ENCODE assay signal across 23 cellular contexts in genomic region chr1:178684111-178684510, GRCh38. TPM values are rescaled to one million over a fixed set of nuclear protein-coding genes. Genes with fewer than 3 reads are reported as not detected.
A peak's percentile ranks its signal among the peaks of the same experiment; 100 is the strongest.
DNase-seq lines count a peak whose midpoint lies in the region; ATAC-seq, FAIRE-seq and TF ChIP-seq lines count a peak whose summit lies in the region.
"Had no signal": no experiment of that assay in that cellular context is flagged by ENCODE, and none has a peak within 500 bp of the region (broad histone marks: within the 10 kb centered on the region; RNA-seq: fewer than 3 reads in every experiment).

No MANE protein-coding gene starts in this region.

- no peaks in the 10 kb centered on the region for H3K9me2 ChIP-seq in GM23248 (ENCODE audit: insufficient read depth)

- H2AFZ ChIP-seq in GM23248 (no peak overlapping the region), fibroblast of lung (ENCODE audit: low read length) (no peak overlapping the region)

- H3K4me2 ChIP-seq in A549 (peak overlapping the region; percentile 68), GM23248 (ENCODE audit: unreplicated experiment) (peak overlapping the region; percentile 52), fibroblast of lung (ENCODE audit: extremely low read depth, insufficient read depth, low read length) (no peak overlapping the region)

- TF ChIP-seq EP300 in A549 (IDR thresholded peaks at IDR 0.05): no peak

- H3F3A ChIP-seq in GM23248 (ENCODE audit: insufficient read depth): no peaks in the 10 kb centered on the region

- POLR2A ChIA-PET in A549 (lab: Yijun Ruan, JAX): no interaction called here
- POLR2A ChIA-PET in RWPE1 (lab: Yijun Ruan, JAX; ENCODE audit: low non-redundant PET): interaction anchor here (0.6 kb wide), 1 partner anchor 41 kb away, joined by 3 read pairs; the partner anchor contains the start of gene RALGPS2

- DNase-seq in A549 (ENCODE audit: low read depth in 1 of 2, low spot score in 1 of 2) (no peak), GM23248 (no peak), RWPE1 (ENCODE audit: low spot score) (no peak), fibroblast of lung (ENCODE audit: low read depth in 2 of 2) (peak in 1 of 2 donors; percentile 38), CD14-positive monocyte (ENCODE audit: low spot score) (no peak), Right ventricle myocardium superior (no peak), NCI-H526 (lab: John Stamatoyannopoulos, UW) (no peak)
- DNase-seq in stimulated activated CD4-positive, alpha-beta T cell treated with anti-CD3 and anti-CD28 coated beads, Interleukin-15, amount 100 ng/mL, for 24 hours: no peak
- DNase-seq: 8988T; adrenal gland; CD4-positive, alpha-beta memory T cell; cortex of kidney; esophagus squamous epithelium; GF-D8; H7; NCI-H2081; NCI-H82; retina; stimulated activated CD4-positive, alpha-beta T cell treated with anti-CD3 and anti-CD28 coated beads, Interleukin-2, amount 100 ng/mL, for 48 hours; T-helper 9 cell had no signal

- WGBS in A549 (ENCODE audit: missing lambda C conversion rate): 78% methylated on average over 5 of the region's 5 CpGs
- WGBS in GM23248 (ENCODE audit: low coverage in 1 of 2, low lambda C conversion rate in 2 of 2, missing lambda C conversion rate in 2 of 2), 2 experiments: 75 to 76% methylated on average over 5 of the region's 5 CpGs

- H3K27ac Mint-ChIP-seq in CD14-positive monocyte: peak overlapping the region in 1 of 7 donors; percentile 44
- H3K27ac Mint-ChIP-seq: activated T-helper 1 cell treated with anti-CD3 and anti-CD28 coated beads, Interleukin-12 subunit alpha, Interleukin-12 subunit beta, Interleukin-2, Interleukin-4 antibody, amounts not matched to agents 30 ng/mL and 10 ng/mL and 1 ng/mL, durations not matched to agents 14 hours and 24 hours and 36 hours; CD4-positive, alpha-beta memory T cell; natural killer cell treated with Interleukin-12 subunit alpha and Interleukin-12 subunit beta and Interleukin-15 and Interleukin-18, amount 100 ng/mL, for 72 hours had no signal

- H3K4me1 ChIP-seq in A549: peaks cover 44% of the 10 kb centered on the region
- peaks cover 50% of the 10 kb centered on the region for H3K4me1 ChIP-seq in GM23248 (ENCODE audit: insufficient read depth)
- H3K4me1 ChIP-seq in fibroblast of lung (ENCODE audit: control insufficient read depth, extremely low read depth, insufficient read depth, low read length): peaks cover 11% of the 10 kb centered on the region
- H3K4me1 ChIP-seq: esophagus squamous epithelium had no signal

- H4K20me1 ChIP-seq in GM23248 (ENCODE audit: insufficient read depth): no peaks in the 10 kb centered on the region
- H4K20me1 ChIP-seq in fibroblast of lung (ENCODE audit: control insufficient read depth, extremely low read depth, insufficient read depth, low read length): no peaks in the 10 kb centered on the region

- in situ Hi-C loops in GM23248 (cut with MboI): no loop called here

- TF ChIP-seq CTCF in A549 (IDR thresholded peaks at IDR 0.05) (no peak), RWPE1 (conservative IDR thresholded peaks at IDR 0.05; ENCODE audit: low read depth) (no peak), fibroblast of lung (conservative IDR thresholded peaks at IDR 0.05 in 1 of 2, IDR thresholded peaks at IDR 0.05 in 1 of 2; ENCODE audit: low read depth in 1 of 2, low read length in 2 of 2) (no peak), CD14-positive monocyte (IDR thresholded peaks at IDR 0.05) (no peak)

- no peaks in the 10 kb centered on the region for H3K36me3 ChIP-seq in GM23248 (ENCODE audit: low read depth)
- no peaks in the 10 kb centered on the region for H3K36me3 ChIP-seq in fibroblast of lung (ENCODE audit: control insufficient read depth, insufficient read depth, low read length)
- H3K36me3 ChIP-seq: adrenal gland, esophagus squamous epithelium had no signal

- H3K27me3 Mint-ChIP-seq in CD14-positive monocyte (ENCODE audit: low read depth in 3 of 3): peaks cover 0 to 3% (median 2%) of the 10 kb centered on the region in 3 donors

- H3K9ac ChIP-seq in GM23248 (no peak overlapping the region), fibroblast of lung (ENCODE audit: insufficient read depth, low read length) (no peak overlapping the region)

- H3K27me3 ChIP-seq in GM23248 (replicated peaks; ENCODE audit: insufficient read depth) (no peaks in the 10 kb centered on the region), fibroblast of lung (ENCODE audit: control insufficient read depth, insufficient read depth, low read length) (no peaks in the 10 kb centered on the region)
- H3K27me3 ChIP-seq: adrenal gland, esophagus squamous epithelium had no signal

- no peaks in the 10 kb centered on the region for H3K9me3 Mint-ChIP-seq in CD14-positive monocyte
- H3K9me3 Mint-ChIP-seq: activated T-helper 1 cell treated with anti-CD3 and anti-CD28 coated beads, Interleukin-12 subunit alpha, Interleukin-12 subunit beta, Interleukin-2, Interleukin-4 antibody, amounts not matched to agents 30 ng/mL and 10 ng/mL and 1 ng/mL, durations not matched to agents 14 hours and 24 hours and 36 hours; natural killer cell treated with Interleukin-12 subunit alpha and Interleukin-12 subunit beta and Interleukin-15 and Interleukin-18, amount 100 ng/mL, for 72 hours had no signal

- peaks cover 17% of the 10 kb centered on the region for H3K4me1 Mint-ChIP-seq in CD14-positive monocyte

- H3K27ac ChIP-seq in A549 (peak overlapping the region; percentile 52 to 76; a peak in 5 of 6 replicates), GM23248 (peak overlapping the region; percentile 54), RWPE1 (peak overlapping the region; percentile 32; the same call in 1 of the 2 replicates), fibroblast of lung (ENCODE audit: insufficient read depth, low read length) (peak overlapping the region; percentile 49)
- H3K27ac ChIP-seq: esophagus squamous epithelium had no signal

- ATAC-seq in A549 (no peak), Right ventricle myocardium superior (ENCODE audit: poor library complexity) (no peak)
- ATAC-seq: natural killer cell treated with Interleukin-12 subunit alpha and Interleukin-12 subunit beta and Interleukin-15 and Interleukin-18, amount 100 ng/mL, for 72 hours; Right ventricle myocardium inferior had no signal

- TF ChIP-seq RAD21 in A549 (conservative IDR thresholded peaks at IDR 0.05 in 1 of 2, IDR thresholded peaks at IDR 0.05 in 1 of 2): no peak

- H3K36me3 Mint-ChIP-seq in CD14-positive monocyte: no peaks in the 10 kb centered on the region
- H3K36me3 Mint-ChIP-seq: CD4-positive, alpha-beta memory T cell; natural killer cell treated with Interleukin-12 subunit alpha and Interleukin-12 subunit beta and Interleukin-15 and Interleukin-18, amount 100 ng/mL, for 72 hours had no signal

- CTCF ChIA-PET in A549 (lab: Yijun Ruan, JAX): no interaction called here
- CTCF ChIA-PET in RWPE1 (lab: Yijun Ruan, JAX): interaction anchor here (0.5 to 0.7 kb wide), 2 partner anchors 19 to 74 kb away, joined by 3 read pairs; no protein-coding TSS in a partner anchor

- H3K4me3 ChIP-seq in A549 (no peak overlapping the region), GM23248 (no peak overlapping the region), fibroblast of lung (replicated peaks in 1 of 4; ENCODE audit: control extremely low read depth in 1 of 4, insufficient read depth in 1 of 4, low read depth in 3 of 4, low read length in 4 of 4) (no peak overlapping the region)
- H3K4me3 ChIP-seq: adrenal gland, esophagus squamous epithelium had no signal

- no peak for FAIRE-seq in A549 (lab: Jason Lieb, UNC)

- H3K79me2 ChIP-seq in GM23248 (ENCODE audit: insufficient read depth) (no peaks in the 10 kb centered on the region), fibroblast of lung (ENCODE audit: control insufficient read depth, insufficient read depth, low read length) (no peaks in the 10 kb centered on the region)

- TF ChIP-seq POLR2A in A549 (IDR thresholded peaks at IDR 0.05; ENCODE audit: low read length): no peak

- no peak overlapping the region for H3K4me3 Mint-ChIP-seq in CD14-positive monocyte
- H3K4me3 Mint-ChIP-seq: activated T-helper 1 cell treated with anti-CD3 and anti-CD28 coated beads, Interleukin-12 subunit alpha, Interleukin-12 subunit beta, Interleukin-2, Interleukin-4 antibody, amounts not matched to agents 30 ng/mL and 10 ng/mL and 1 ng/mL, durations not matched to agents 14 hours and 24 hours and 36 hours; CD4-positive, alpha-beta memory T cell; natural killer cell treated with Interleukin-12 subunit alpha and Interleukin-12 subunit beta and Interleukin-15 and Interleukin-18, amount 100 ng/mL, for 72 hours had no signal

- intact Hi-C loops in CD14-positive monocyte (cut with micrococcal nuclease) (no loop called here), Right ventricle myocardium superior (cut with DNase I) (no loop called here)

- no peaks in the 10 kb centered on the region for H3K9me3 ChIP-seq in A549
- H3K9me3 ChIP-seq in GM23248 (ENCODE audit: low read depth): no peaks in the 10 kb centered on the region
- H3K9me3 ChIP-seq in fibroblast of lung (ENCODE audit: control insufficient read depth, insufficient read depth, low read depth, low read length): no peaks in the 10 kb centered on the region
- H3K9me3 ChIP-seq: adrenal gland, esophagus squamous epithelium had no signal

TF ChIP-seq in A549, 52 proteins besides CTCF, POLR2A, EP300 and RAD21:
- TF ChIP-seq POLR2AphosphoS2 (conservative IDR thresholded peaks at IDR 0.05; ENCODE audit: low read length) (no peak), MAZ (IDR thresholded peaks at IDR 0.05; ENCODE audit: borderline replicate concordance, low read depth, low read length) (no peak), ZC3H11A (IDR thresholded peaks at IDR 0.05) (no peak), KDM1A (IDR thresholded peaks at IDR 0.05; ENCODE audit: low read depth) (no peak), JUNB (IDR thresholded peaks at IDR 0.05) (no peak), BHLHE40 (IDR thresholded peaks at IDR 0.05; ENCODE audit: low read depth, low read length) (no peak)

RNA-seq across cellular contexts. Expression of gene RALGPS2, which starts 40.9 kb away (rescaled TPM):
- 18.6 and 23.7 TPM in 2 replicates for polyA plus RNA-seq in A549 (2011; rRNA removed)
- polyA plus RNA-seq in A549 (2012; cell fraction: cytosol; rRNA removed): 2.9 and 3.7 TPM in 2 replicates
- 1.8 and 2.4 TPM in 2 replicates for polyA plus RNA-seq in A549 (2012; cell fraction: nucleus; rRNA removed)
- 10.2 to 11.8 TPM (median 10.5 TPM) in 3 replicates for polyA plus RNA-seq in A549 (2017; fragmentation: RNase III; extraction: RNeasy Plus Mini Kit Qiagen cat#74134 plus additional on column Dnase treatment)
- polyA minus RNA-seq in A549 (2011; rRNA and poly(A)+ RNA removed): 14.1 and 15.9 TPM in 2 replicates
- total RNA-seq in GM23248 (2014; rRNA removed; shearing (Covaris generic)): 41.4 and 49.6 TPM in 2 replicates
- polyA plus RNA-seq in GM23248 (2016; fragmentation: Nextera tagmentation; extraction: Ambion mirVana): 18.1 and 19.3 TPM in 2 replicates
- 59.6 and 69.7 TPM in 2 replicates for total RNA-seq in fibroblast of lung
- polyA plus RNA-seq in fibroblast of lung: 26.1 and 53.8 TPM in 2 replicates
- polyA plus RNA-seq in fibroblast of lung (2012): 20.3 and 38.7 TPM in 2 replicates
- 20.2 and 23.6 TPM in 2 replicates for polyA minus RNA-seq in fibroblast of lung (ENCODE audit: low replicate concordance)
- polyA plus RNA-seq in CD14-positive monocyte: 1 to 10 TPM; 2.3 to 4.2 TPM
- total RNA-seq in Right ventricle myocardium superior: 13.8 TPM
